1 cellular context compared by ENCODE assay signal in the genomic region with DNA sequence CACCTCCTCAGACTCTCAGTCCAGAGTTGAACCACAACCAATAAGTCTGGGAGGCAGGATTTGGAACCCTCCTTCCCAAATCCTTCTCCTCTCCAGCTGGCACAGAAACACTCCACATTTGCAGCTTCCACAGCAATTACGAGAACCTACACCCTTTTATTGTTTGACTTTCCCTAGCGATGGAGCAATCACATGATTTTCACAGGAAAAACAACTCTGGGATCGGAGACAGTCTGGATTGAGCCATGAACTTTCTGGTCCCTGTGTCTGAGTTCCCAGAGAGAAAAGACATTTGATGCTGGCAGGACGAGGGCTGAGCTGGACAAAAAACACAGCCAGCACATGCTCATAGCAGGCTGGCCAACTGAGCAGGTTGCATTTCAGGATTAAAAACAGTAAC.
TF ChIP-seq lines count a peak whose summit lies in the region.

No MANE protein-coding gene starts in this region.

TF ChIP-seq in H1, 55 proteins besides CTCF, POLR2A, EP300 and RAD21:
- TF ChIP-seq TAF1 (IDR thresholded peaks at IDR 0.05; ENCODE audit: low read depth, low read length) = no peak
- TF ChIP-seq CREB1 (IDR thresholded peaks at IDR 0.05) = no peak
- no peak for TF ChIP-seq JUND (IDR thresholded peaks at IDR 0.05; ENCODE audit: low read length)
- TF ChIP-seq, protein P1, sequence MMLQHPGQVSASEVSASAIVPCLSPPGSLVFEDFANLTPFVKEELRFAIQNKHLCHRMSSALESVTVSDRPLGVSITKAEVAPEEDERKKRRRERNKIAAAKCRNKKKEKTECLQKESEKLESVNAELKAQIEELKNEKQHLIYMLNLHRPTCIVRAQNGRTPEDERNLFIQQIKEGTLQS (IDR thresholded peaks at IDR 0.05; ENCODE audit: insufficient read depth, low read depth, low read length) = no peak
- TF ChIP-seq SIRT6 (IDR thresholded peaks at IDR 0.05; ENCODE audit: low read length) = no peak
- no peak for TF ChIP-seq KDM1A (IDR thresholded peaks at IDR 0.05; ENCODE audit: borderline replicate concordance, low read length)
- TF ChIP-seq POU5F1 (IDR thresholded peaks at IDR 0.05; ENCODE audit: low read depth, low read length) = no peak
- no peak for TF ChIP-seq TCF12 (IDR thresholded peaks at IDR 0.05; ENCODE audit: low read depth, low read length)
- TF ChIP-seq POLR2AphosphoS5 (IDR thresholded peaks at IDR 0.05; ENCODE audit: low read depth, low read length) = no peak
- TF ChIP-seq MAFK (IDR thresholded peaks at IDR 0.05; ENCODE audit: low read depth, low read length) = no peak
- TF ChIP-seq CEBPB (IDR thresholded peaks at IDR 0.05; ENCODE audit: low read depth, low read length) = no peak
- TF ChIP-seq SP4 (IDR thresholded peaks at IDR 0.05; ENCODE audit: low read length) = no peak
